In the genomic region with DNA sequence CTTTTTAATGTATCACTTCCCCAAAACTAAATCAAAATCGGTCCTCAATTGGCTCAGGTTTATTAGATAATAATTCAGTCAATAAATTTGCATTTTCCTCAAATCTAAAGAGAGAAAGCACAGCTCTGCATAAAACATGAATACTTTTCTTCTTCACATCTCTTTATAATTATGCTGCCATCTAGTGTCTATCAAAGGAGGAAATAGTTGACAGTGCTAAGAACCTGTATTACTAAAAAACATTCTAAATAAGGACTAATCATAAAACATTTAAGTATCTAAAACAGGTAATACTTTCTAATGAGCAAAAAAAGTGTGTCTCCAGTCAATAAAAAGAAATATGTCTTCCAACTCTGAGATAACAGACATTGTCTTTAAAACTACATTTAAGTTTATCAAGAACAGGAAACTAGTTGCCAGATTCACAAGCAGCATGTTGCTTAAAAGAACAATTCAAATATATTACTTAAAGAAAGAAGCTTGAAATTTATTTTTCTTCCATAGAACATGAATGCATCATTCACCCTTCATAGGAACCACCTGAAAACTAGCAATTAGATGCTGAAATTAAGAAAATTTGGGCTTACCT, we compare ENCODE assay signal across 9 cellular contexts. TPM values are rescaled to one million over a fixed set of nuclear protein-coding genes. Genes with fewer than 3 reads are reported as not detected.
A peak's percentile ranks its signal among the peaks of the same experiment; 100 is the strongest.
DNase-seq lines count a peak whose midpoint lies in the region; ATAC-seq and TF ChIP-seq lines count a peak whose summit lies in the region.
"Had no signal": no experiment of that assay in that cellular context is flagged by ENCODE, and none has a peak within 500 bp of the region (broad histone marks: within the 10 kb centered on the region; RNA-seq: fewer than 3 reads in every experiment).

No MANE protein-coding gene starts in this region.

- intact Hi-C loops in adrenal gland (cut with DNase I), result loop anchor here (5.0 kb wide), 2 partner anchors 52 to 62 kb away; no protein-coding TSS in a partner anchor

- ATAC-seq in GM21360 (IDR thresholded peaks at IDR 0.05; ENCODE audit: unreplicated experiment), result no peak

- TF ChIP-seq POLR2A in adrenal gland (IDR thresholded peaks at IDR 0.05), result no peak

- no peaks in the 10 kb centered on the region for H3K36me3 ChIP-seq in adrenal gland (replicated peaks in 1 of 2)
- no peaks in the 10 kb centered on the region; the same call in 1 of the 2 replicates for H3K36me3 ChIP-seq in MG63

- H3K9me3 ChIP-seq in adrenal gland (replicated peaks in 1 of 3) (no peaks in the 10 kb centered on the region), MG63 (no peaks in the 10 kb centered on the region)

- H3K4me1 ChIP-seq in adrenal gland (replicated peaks in 1 of 2), result peaks cover 5 to 11% of the 10 kb centered on the region in 2 donors

- 6 to 24% (median 14%) methylated on average over 1 of the region's 1 CpG for WGBS in adrenal gland, 4 donors

- DNase-seq in EH (ENCODE audit: low read depth), result peak; percentile 52
- DNase-seq in M059J (ENCODE audit: low read depth), result peak; percentile 49
- no peak for DNase-seq in adrenal gland
- peak; percentile 49 for DNase-seq in kidney glomerular epithelial cell (lab: John Stamatoyannopoulos, UW)
- DNase-seq in MG63, result no peak
- no peak for DNase-seq in ureter (ENCODE audit: low spot score)
- DNase-seq in activated CD4-positive, CD25-positive, alpha-beta regulatory T cell (lab: John Stamatoyannopoulos, UW), result no peak
- DNase-seq: stimulated activated naive B cell treated with anti-CD40 and anti-IgM and Interleukin-4, amounts not matched to agents 10 μg/mL and 1 μg/mL and 100 μg/mL, for 72 hours had no signal

- H3K27ac ChIP-seq in adrenal gland, result no peak overlapping the region

- H3K4me3 ChIP-seq in adrenal gland, result no peak overlapping the region
- no peak overlapping the region for H3K4me3 ChIP-seq in MG63

- peak; percentile 38 to 71 (median 58) for TF ChIP-seq CTCF in adrenal gland (IDR thresholded peaks at IDR 0.05)

- no peaks in the 10 kb centered on the region for H3K27me3 ChIP-seq in adrenal gland
- H3K27me3 ChIP-seq in MG63, result no peaks in the 10 kb centered on the region

RNA-seq across cellular contexts. Expression of gene DST, which starts 56.5 kb away (rescaled TPM):
- 136 and 179 TPM in 2 replicates for total RNA-seq in M059J (2014; rRNA removed; shearing (Covaris generic))
- total RNA-seq in adrenal gland (100 to 1,000 TPM; 197 to 418 (median 286) TPM), ureter (367 TPM)
- polyA plus RNA-seq in adrenal gland, result 100 to 1,000 TPM; 105 to 208 (median 164) TPM
- 16.7 and 19.7 TPM in 2 replicates for total RNA-seq in MG63 (2014; rRNA removed; shearing (Covaris generic); ENCODE audit: low replicate concordance)

Comparison
In these comparisons a context has a peak if more than half of its experiments do, and no peak if none do; other contexts are left out.
1. DNase-seq: peak in EH (single experiment), M059J (single experiment) and kidney glomerular epithelial cell (single experiment); none in adrenal gland (0 of 7), MG63 (single experiment), ureter (single experiment) and activated CD4-positive, CD25-positive, alpha-beta regulatory T cell (0 of 4).